Comparison of ENCODE assay signal across 8 cellular contexts in the genomic region with DNA sequence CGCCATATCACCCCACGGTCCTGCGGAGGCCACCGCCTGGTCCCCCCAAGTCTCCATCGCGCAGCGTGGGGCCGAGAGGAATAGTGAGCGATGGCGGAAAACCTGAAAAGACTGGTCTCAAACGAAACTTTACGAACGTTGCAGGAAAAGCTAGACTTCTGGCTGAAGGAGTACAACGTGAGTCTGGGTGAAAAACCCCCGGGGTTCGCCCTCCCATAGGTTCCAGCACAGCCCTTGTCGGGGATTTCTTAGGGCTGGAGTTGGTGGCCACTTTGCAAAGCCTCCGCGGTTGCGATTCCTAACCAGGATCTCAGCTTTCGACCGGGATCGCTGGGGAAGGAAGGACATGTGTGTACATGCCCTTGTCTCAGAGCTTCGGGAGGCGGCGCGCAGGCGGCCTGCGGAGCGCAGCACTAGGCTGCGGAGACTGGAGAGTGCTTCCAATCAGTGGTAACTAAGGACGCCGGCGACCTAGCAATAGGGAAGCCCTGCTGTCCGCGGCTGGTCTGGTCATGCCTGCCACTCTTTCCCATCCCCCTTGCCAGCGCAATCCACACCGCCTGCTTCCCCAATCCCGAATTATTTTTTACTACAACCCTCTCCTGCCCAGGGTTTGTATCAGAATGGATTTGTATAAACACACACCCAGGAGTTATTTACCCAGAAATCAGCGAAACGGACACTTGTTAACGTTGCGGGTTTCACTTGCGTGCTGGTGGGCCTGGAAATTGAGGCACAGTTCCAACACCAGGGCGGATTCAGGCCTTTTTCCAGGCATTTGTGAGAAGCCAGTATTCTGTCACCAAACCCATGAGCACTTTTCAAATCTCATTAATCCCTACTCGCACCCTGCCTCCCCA. TPM values are rescaled to one million over a fixed set of nuclear protein-coding genes. Genes with fewer than 3 reads are reported as not detected.
DNase-seq lines count a peak whose midpoint lies in the region; ATAC-seq and TF ChIP-seq lines count a peak whose summit lies in the region.

No MANE protein-coding gene starts in this region.

- H3K27ac Mint-ChIP-seq in chondrocyte (ENCODE audit: unreplicated experiment), result peak overlapping the region; percentile 92
- H3K27ac Mint-ChIP-seq in stimulated activated memory B cell treated with anti-CD40 and anti-IgM and Interleukin-4, amounts not matched to agents 10 μg/mL and 1 μg/mL and 100 μg/mL, for 72 hours, result no peak overlapping the region

- ATAC-seq in GM18502 (IDR thresholded peaks at IDR 0.05; ENCODE audit: poor library complexity, unreplicated experiment) (peak; percentile 68), HG02973 (IDR thresholded peaks at IDR 0.05; ENCODE audit: unreplicated experiment) (peak; percentile 33)
- ATAC-seq in stimulated activated memory B cell treated with anti-CD40 and anti-IgM and Interleukin-4, amounts not matched to agents 10 μg/mL and 1 μg/mL and 100 μg/mL, for 72 hours, result peak; percentile 57

- peaks cover 4% of the 10 kb centered on the region for H3K36me3 Mint-ChIP-seq in chondrocyte (ENCODE audit: low read depth)
- no peaks in the 10 kb centered on the region for H3K36me3 Mint-ChIP-seq in stimulated activated memory B cell treated with anti-CD40 and anti-IgM and Interleukin-4, amounts not matched to agents 10 μg/mL and 1 μg/mL and 100 μg/mL, for 72 hours

- no peaks in the 10 kb centered on the region for H3K79me2 ChIP-seq in OCI-LY7 (ENCODE audit: insufficient read depth, low read depth, low read length)

- BruUV-seq in OCI-LY7 (replicated peaks; lab: Mats Ljungman, UMichigan), result no TSS peak

- peaks cover 24% of the 10 kb centered on the region for H3K4me1 Mint-ChIP-seq in chondrocyte (ENCODE audit: low read depth)
- H3K4me1 Mint-ChIP-seq in stimulated activated memory B cell treated with anti-CD40 and anti-IgM and Interleukin-4, amounts not matched to agents 10 μg/mL and 1 μg/mL and 100 μg/mL, for 72 hours, result peaks cover 13% of the 10 kb centered on the region

- no peak overlapping the region for H3K4me2 ChIP-seq in OCI-LY7 (ENCODE audit: low read length)

- TF ChIP-seq CTCF in AG09319 (IDR thresholded peaks at IDR 0.05; ENCODE audit: low read depth, low read length) (no peak; the same call in 1 of the 2 replicates), chondrocyte (IDR thresholded peaks at IDR 0.05) (no peak), kidney epithelial cell (IDR thresholded peaks at IDR 0.05; ENCODE audit: insufficient read depth, low read length, poor library complexity, severe bottlenecking) (no peak), OCI-LY7 (conservative IDR thresholded peaks at IDR 0.05; ENCODE audit: low read length) (no peak)

- POLR2A ChIA-PET in OCI-LY7 (lab: Charles Lee), result no interaction called here

- H3K36me3 ChIP-seq in kidney epithelial cell (ENCODE audit: control insufficient read depth, insufficient read depth, low read length) (no peaks in the 10 kb centered on the region), OCI-LY7 (ENCODE audit: insufficient read depth, low read length) (no peaks in the 10 kb centered on the region)

- H3K9me3 ChIP-seq in OCI-LY7 (ENCODE audit: low read length), result no peaks in the 10 kb centered on the region

- H3K9me3 Mint-ChIP-seq in chondrocyte (ENCODE audit: low read depth), result no peaks in the 10 kb centered on the region
- no peaks in the 10 kb centered on the region for H3K9me3 Mint-ChIP-seq in stimulated activated memory B cell treated with anti-CD40 and anti-IgM and Interleukin-4, amounts not matched to agents 10 μg/mL and 1 μg/mL and 100 μg/mL, for 72 hours

- intact Hi-C loops in OCI-LY7 (cut with micrococcal nuclease; ENCODE audit: unreplicated experiment), result no loop called here

- H3K27me3 ChIP-seq in kidney epithelial cell (ENCODE audit: control insufficient read depth, insufficient read depth, low read length), result no peaks in the 10 kb centered on the region

- peaks cover 7% of the 10 kb centered on the region for H3K27me3 Mint-ChIP-seq in chondrocyte (ENCODE audit: low read depth)
- H3K27me3 Mint-ChIP-seq in stimulated activated memory B cell treated with anti-CD40 and anti-IgM and Interleukin-4, amounts not matched to agents 10 μg/mL and 1 μg/mL and 100 μg/mL, for 72 hours, result peaks cover 67% of the 10 kb centered on the region

- H2AFZ ChIP-seq in OCI-LY7 (ENCODE audit: low read length), result no peak overlapping the region

- CTCF ChIA-PET in OCI-LY7 (lab: Charles Lee; ENCODE audit: unreplicated experiment), result no interaction called here

- H3K4me3 Mint-ChIP-seq in chondrocyte (ENCODE audit: unreplicated experiment), result peak overlapping the region; percentile 86
- H3K4me3 Mint-ChIP-seq in stimulated activated memory B cell treated with anti-CD40 and anti-IgM and Interleukin-4, amounts not matched to agents 10 μg/mL and 1 μg/mL and 100 μg/mL, for 72 hours, result peak overlapping the region; percentile 77

- H3K9me2 ChIP-seq in OCI-LY7 (ENCODE audit: insufficient read depth, low read length), result no peaks in the 10 kb centered on the region

- H4K20me1 ChIP-seq in OCI-LY7 (ENCODE audit: insufficient read depth, low read length), result no peaks in the 10 kb centered on the region

- no peak overlapping the region for H3K27ac ChIP-seq in OCI-LY7 (ENCODE audit: low read depth, low read length, poor library complexity, severe bottlenecking)

- DNase-seq in AG09319 (ENCODE audit: extremely low read depth, low read depth), result peak; percentile 81
- peak; percentile 74 for DNase-seq in NCI-H748 treated with DMSO at 0.1 percent for 48 hours (lab: John Stamatoyannopoulos, UW)
- peak; percentile 94 for DNase-seq in chondrocyte (ENCODE audit: low spot score)
- peak; percentile 76 for DNase-seq in kidney epithelial cell (ENCODE audit: low read depth)
- no peak for DNase-seq in OCI-LY7 (ENCODE audit: low spot score)

- H3K4me3 ChIP-seq in kidney epithelial cell (ENCODE audit: low read depth, low read length) (peak overlapping the region; percentile 51), OCI-LY7 (ENCODE audit: low read depth, low read length, poor library complexity, severe bottlenecking) (no peak overlapping the region)

- no peaks in the 10 kb centered on the region for H3K4me1 ChIP-seq in OCI-LY7 (ENCODE audit: insufficient read depth, low read length, poor library complexity, severe bottlenecking)

RNA-seq across cellular contexts. Expression of a gene that starts 0.7 kb away (rescaled TPM):
- total RNA-seq in chondrocyte (17.9 to 18.7 TPM (median 18.6 TPM) in 3 replicates), kidney epithelial cell (10.5 and 11.0 TPM in 2 replicates), OCI-LY7 (2022) (not detected in 2 replicates)
- total RNA-seq in OCI-LY7 (2014; rRNA removed; shearing (Covaris generic)), result not detected in 2 replicates

RNA-seq across cellular contexts. Expression of a gene that starts 13.7 kb away (rescaled TPM):
- 91.6 to 105 TPM (median 94.2 TPM) in 3 replicates for total RNA-seq in chondrocyte
- 20.7 and 21.1 TPM in 2 replicates for total RNA-seq in kidney epithelial cell
- 6.0 and 7.5 TPM in 2 replicates for total RNA-seq in OCI-LY7 (2014; rRNA removed; shearing (Covaris generic))
- total RNA-seq in OCI-LY7 (2022), result 17.5 and 20.2 TPM in 2 replicates

RNA-seq across cellular contexts. Expression of a gene that starts 31.7 kb away (rescaled TPM):
- total RNA-seq in chondrocyte (0.57 to 1.5 TPM (median 0.77 TPM) in 3 replicates), kidney epithelial cell (0.04 and 0.68 TPM in 2 replicates), OCI-LY7 (2022) (0.11 and 0.25 TPM in 2 replicates)
- total RNA-seq in OCI-LY7 (2014; rRNA removed; shearing (Covaris generic)), result 0.15 and 0.25 TPM in 2 replicates

Comparison
In these comparisons a context has a peak if more than half of its experiments do, and no peak if none do; other contexts are left out.
1. RNA of a gene that starts 0.7 kb away (total RNA-seq): 17.9 to 18.7 TPM in chondrocyte and 10.5 to 11.0 TPM in kidney epithelial cell; not detected in OCI-LY7; every median in the first group is over 10 times any median in the second.
2. Peak in every context shown above with its lines, with median percentiles within 50 percentile points of each other: ATAC-seq.